In genomic region chr12:131065279-131065678, GRCh38 we compare ENCODE assay signal across 16 cellular contexts.
"Had no signal": no experiment of that assay in that cellular context is flagged by ENCODE, and none has a peak within 500 bp of the region (broad histone marks: within the 10 kb centered on the region; RNA-seq: fewer than 3 reads in every experiment).

No MANE protein-coding gene starts in this region.

- H3K4me3 ChIP-seq: body of pancreas, gastrocnemius medialis, lower lobe of right lung, prostate gland, SJCRH30, thyroid gland had no signal

- H3K27ac ChIP-seq: body of pancreas, gastrocnemius medialis, lower lobe of right lung, prostate gland, SJCRH30, thyroid gland had no signal

- DNase-seq: activated CD4-positive, alpha-beta T cell treated with anti-CD3 and anti-CD28 coated beads, Interleukin-2, amount 10 ng/mL, durations not matched to agents 7 days and 5 days; activated CD8-positive, alpha-beta T cell treated with anti-CD3 and anti-CD28 coated beads, Interleukin-2, amount 10 ng/mL, durations not matched to agents 7 days and 5 days; activated naive CD4-positive, alpha-beta T cell treated with Interleukin-2 at 50 U/mL for 16 hours; body of pancreas; caudate nucleus; gastrocnemius medialis; lower lobe of right lung; occipital lobe; SJCRH30; stimulated activated CD4-positive, alpha-beta T cell treated with anti-CD3 and anti-CD28 coated beads, Interleukin-1b, Interleukin-23, amount 100 ng/mL, for 48 hours; stimulated activated CD8-positive, alpha-beta memory T cell treated with anti-CD3 and anti-CD28 coated beads, Interleukin-4, amount 100 ng/mL, for 48 hours; stimulated activated naive CD4-positive, alpha-beta T cell treated with Interleukin-2 at 50 U/mL for 16 hours; T1000; thyroid gland had no signal

- H3K9me3 Mint-ChIP-seq: activated CD4-positive, alpha-beta T cell treated with anti-CD3 and anti-CD28 coated beads, Interleukin-2, amount 10 ng/mL, durations not matched to agents 7 days and 5 days; natural killer cell treated with Interleukin-12 subunit alpha and Interleukin-12 subunit beta and Interleukin-15 and Interleukin-18, amount 100 ng/mL, for 72 hours had no signal

- H3K4me1 Mint-ChIP-seq: activated CD4-positive, alpha-beta T cell treated with anti-CD3 and anti-CD28 coated beads, Interleukin-2, amount 10 ng/mL, durations not matched to agents 7 days and 5 days had no signal

- H3K9me3 ChIP-seq: body of pancreas, gastrocnemius medialis, lower lobe of right lung, prostate gland, SJCRH30, thyroid gland had no signal

- H3K4me1 ChIP-seq: body of pancreas, gastrocnemius medialis, prostate gland, SJCRH30 had no signal

- H3K27me3 ChIP-seq: body of pancreas, gastrocnemius medialis, thyroid gland had no signal

- H3K27ac Mint-ChIP-seq: activated CD4-positive, alpha-beta T cell treated with anti-CD3 and anti-CD28 coated beads, Interleukin-2, amount 10 ng/mL, durations not matched to agents 7 days and 5 days; activated CD8-positive, alpha-beta T cell treated with anti-CD3 and anti-CD28 coated beads, Interleukin-2, amount 10 ng/mL, durations not matched to agents 7 days and 5 days; natural killer cell treated with Interleukin-12 subunit alpha and Interleukin-12 subunit beta and Interleukin-15 and Interleukin-18, amount 100 ng/mL, for 72 hours had no signal

- H3K36me3 ChIP-seq: gastrocnemius medialis, lower lobe of right lung, prostate gland, SJCRH30, thyroid gland had no signal

- H3K36me3 Mint-ChIP-seq: natural killer cell treated with Interleukin-12 subunit alpha and Interleukin-12 subunit beta and Interleukin-15 and Interleukin-18, amount 100 ng/mL, for 72 hours had no signal

- H3K4me3 Mint-ChIP-seq: activated CD4-positive, alpha-beta T cell treated with anti-CD3 and anti-CD28 coated beads, Interleukin-2, amount 10 ng/mL, durations not matched to agents 7 days and 5 days; activated CD8-positive, alpha-beta T cell treated with anti-CD3 and anti-CD28 coated beads, Interleukin-2, amount 10 ng/mL, durations not matched to agents 7 days and 5 days; natural killer cell treated with Interleukin-12 subunit alpha and Interleukin-12 subunit beta and Interleukin-15 and Interleukin-18, amount 100 ng/mL, for 72 hours had no signal
